In the genomic region with DNA sequence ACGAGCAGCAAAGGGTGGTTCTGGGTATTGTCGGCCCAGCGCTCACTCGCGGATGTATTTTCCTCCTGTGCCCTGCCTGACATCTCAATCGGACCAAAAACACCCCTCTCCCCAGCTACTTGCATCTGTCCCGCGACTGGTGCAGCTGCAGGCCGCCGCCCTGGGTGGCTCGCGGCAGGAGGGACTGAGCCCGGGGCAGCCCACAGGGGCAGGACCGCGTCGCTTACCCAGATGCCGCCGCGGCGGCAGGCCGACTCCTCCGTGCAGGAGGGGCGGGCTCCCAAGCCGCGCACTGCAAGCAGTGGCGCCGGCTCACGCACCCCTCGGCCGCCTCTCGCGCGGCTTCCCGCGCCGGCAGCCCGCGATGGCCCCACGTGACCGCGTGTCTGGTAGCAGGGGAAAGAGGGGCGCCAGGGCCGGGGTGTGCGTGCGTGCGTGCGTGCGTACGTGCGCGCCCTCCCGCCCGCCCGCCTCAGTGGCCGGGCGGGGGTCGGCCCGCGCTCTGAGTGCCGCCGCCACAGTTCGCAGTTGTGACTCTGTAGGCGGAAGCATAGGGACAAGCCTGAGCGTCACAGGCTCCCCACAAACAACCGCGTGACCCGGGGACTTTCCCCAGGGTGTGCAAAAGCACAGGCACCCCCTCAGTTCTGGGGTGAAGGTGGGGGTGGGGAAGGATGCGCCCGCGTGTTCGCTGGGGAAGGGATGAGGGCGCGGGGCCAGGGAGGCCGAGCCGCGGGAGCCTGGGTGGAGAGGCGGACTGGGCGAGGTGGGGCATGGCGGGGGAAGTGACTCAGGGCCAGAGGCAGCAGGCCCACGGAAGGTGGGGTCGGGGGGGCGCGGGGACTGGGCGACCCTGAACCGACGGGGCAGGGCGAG, we compare ENCODE assay signal across 1 cellular context.
TF ChIP-seq lines count a peak whose summit lies in the region.

A gene with protein sequence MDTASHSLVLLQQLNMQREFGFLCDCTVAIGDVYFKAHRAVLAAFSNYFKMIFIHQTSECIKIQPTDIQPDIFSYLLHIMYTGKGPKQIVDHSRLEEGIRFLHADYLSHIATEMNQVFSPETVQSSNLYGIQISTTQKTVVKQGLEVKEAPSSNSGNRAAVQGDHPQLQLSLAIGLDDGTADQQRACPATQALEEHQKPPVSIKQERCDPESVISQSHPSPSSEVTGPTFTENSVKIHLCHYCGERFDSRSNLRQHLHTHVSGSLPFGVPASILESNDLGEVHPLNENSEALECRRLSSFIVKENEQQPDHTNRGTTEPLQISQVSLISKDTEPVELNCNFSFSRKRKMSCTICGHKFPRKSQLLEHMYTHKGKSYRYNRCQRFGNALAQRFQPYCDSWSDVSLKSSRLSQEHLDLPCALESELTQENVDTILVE (minus strand): TSS at position 405 of the 876 bp plus-strand sequence. CDS start 13,305 bp downstream, outside the sequence.

TF ChIP-seq in K562, 482 proteins besides CTCF, POLR2A, EP300 and RAD21 (continued from another document and continues in another):
- TF ChIP-seq MGA (IDR thresholded peaks at IDR 0.05) (peak; percentile 53; the same call in 1 of the 2 replicates), HDAC2 (IDR thresholded peaks at IDR 0.05) (no peak), PKNOX1 (IDR thresholded peaks at IDR 0.05) (no peak), CBX1 (IDR thresholded peaks at IDR 0.05; ENCODE audit: low read depth) (0 out of 2 replicates have a peak, but pooled peaks have one; percentile 16), TCF7L2 (IDR thresholded peaks at IDR 0.05; ENCODE audit: low read depth, low read length) (no peak), NFIC (IDR thresholded peaks at IDR 0.05) (no peak), ZNF695 (CRISPR knock-in tag; IDR thresholded peaks at IDR 0.05) (no peak), SUPT5H (IDR thresholded peaks at IDR 0.05) (peak; percentile 64), TAF1 (IDR thresholded peaks at IDR 0.05; ENCODE audit: control insufficient read depth, extremely low read depth, insufficient read depth, low read length, severe bottlenecking) (peak; percentile 56), ZNF57 (CRISPR knock-in tag; IDR thresholded peaks at IDR 0.05) (no peak), SRSF7 (optimal IDR thresholded peaks at IDR 0.05; ENCODE audit: low read depth, low read length) (no peak), MBD2 (IDR thresholded peaks at IDR 0.05; ENCODE audit: borderline replicate concordance, low read depth) (no peak; the same call in 1 of the 2 replicates), SP2 (IDR thresholded peaks at IDR 0.05; ENCODE audit: extremely low read depth, low read depth, low read length, poor library complexity, severe bottlenecking) (no peak), KDM2B (CRISPR knock-in tag; IDR thresholded peaks at IDR 0.05) (no peak), CHCHD3 (CRISPR knock-in tag; IDR thresholded peaks at IDR 0.05) (no peak), MECOM (CRISPR knock-in tag; IDR thresholded peaks at IDR 0.05) (no peak), GTF2A2 (tag; IDR thresholded peaks at IDR 0.05) (no peak)
- TF ChIP-seq, protein P1, sequence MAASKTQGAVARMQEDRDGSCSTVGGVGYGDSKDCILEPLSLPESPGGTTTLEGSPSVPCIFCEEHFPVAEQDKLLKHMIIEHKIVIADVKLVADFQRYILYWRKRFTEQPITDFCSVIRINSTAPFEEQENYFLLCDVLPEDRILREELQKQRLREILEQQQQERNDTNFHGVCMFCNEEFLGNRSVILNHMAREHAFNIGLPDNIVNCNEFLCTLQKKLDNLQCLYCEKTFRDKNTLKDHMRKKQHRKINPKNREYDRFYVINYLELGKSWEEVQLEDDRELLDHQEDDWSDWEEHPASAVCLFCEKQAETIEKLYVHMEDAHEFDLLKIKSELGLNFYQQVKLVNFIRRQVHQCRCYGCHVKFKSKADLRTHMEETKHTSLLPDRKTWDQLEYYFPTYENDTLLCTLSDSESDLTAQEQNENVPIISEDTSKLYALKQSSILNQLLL (CRISPR knock-in tag; IDR thresholded peaks at IDR 0.05; ENCODE audit: borderline replicate concordance) = no peak
- TF ChIP-seq, protein P2, sequence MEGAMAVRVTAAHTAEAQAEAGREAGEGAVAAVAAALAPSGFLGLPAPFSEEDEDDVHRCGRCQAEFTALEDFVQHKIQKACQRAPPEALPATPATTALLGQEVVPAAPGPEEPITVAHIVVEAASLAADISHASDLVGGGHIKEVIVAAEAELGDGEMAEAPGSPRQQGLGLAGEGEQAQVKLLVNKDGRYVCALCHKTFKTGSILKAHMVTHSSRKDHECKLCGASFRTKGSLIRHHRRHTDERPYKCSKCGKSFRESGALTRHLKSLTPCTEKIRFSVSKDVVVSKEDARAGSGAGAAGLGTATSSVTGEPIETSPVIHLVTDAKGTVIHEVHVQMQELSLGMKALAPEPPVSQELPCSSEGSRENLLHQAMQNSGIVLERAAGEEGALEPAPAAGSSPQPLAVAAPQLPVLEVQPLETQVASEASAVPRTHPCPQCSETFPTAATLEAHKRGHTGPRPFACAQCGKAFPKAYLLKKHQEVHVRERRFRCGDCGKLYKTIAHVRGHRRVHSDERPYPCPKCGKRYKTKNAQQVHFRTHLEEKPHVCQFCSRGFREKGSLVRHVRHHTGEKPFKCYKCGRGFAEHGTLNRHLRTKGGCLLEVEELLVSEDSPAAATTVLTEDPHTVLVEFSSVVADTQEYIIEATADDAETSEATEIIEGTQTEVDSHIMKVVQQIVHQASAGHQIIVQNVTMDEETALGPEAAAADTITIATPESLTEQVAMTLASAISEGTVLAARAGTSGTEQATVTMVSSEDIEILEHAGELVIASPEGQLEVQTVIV (CRISPR knock-in tag; IDR thresholded peaks at IDR 0.05; ENCODE audit: borderline replicate concordance) = no peak
- TF ChIP-seq, protein P3, sequence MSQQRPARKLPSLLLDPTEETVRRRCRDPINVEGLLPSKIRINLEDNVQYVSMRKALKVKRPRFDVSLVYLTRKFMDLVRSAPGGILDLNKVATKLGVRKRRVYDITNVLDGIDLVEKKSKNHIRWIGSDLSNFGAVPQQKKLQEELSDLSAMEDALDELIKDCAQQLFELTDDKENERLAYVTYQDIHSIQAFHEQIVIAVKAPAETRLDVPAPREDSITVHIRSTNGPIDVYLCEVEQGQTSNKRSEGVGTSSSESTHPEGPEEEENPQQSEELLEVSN (IDR thresholded peaks at IDR 0.05; ENCODE audit: borderline replicate concordance in 1 of 2, extremely low read depth in 1 of 2, insufficient read depth in 1 of 2, insufficient read length in 1 of 2, low read depth in 1 of 2, low read length in 1 of 2, poor library complexity in 1 of 2, severe bottlenecking in 1 of 2) = peak; percentile 82 to 95
- TF ChIP-seq, protein P4, sequence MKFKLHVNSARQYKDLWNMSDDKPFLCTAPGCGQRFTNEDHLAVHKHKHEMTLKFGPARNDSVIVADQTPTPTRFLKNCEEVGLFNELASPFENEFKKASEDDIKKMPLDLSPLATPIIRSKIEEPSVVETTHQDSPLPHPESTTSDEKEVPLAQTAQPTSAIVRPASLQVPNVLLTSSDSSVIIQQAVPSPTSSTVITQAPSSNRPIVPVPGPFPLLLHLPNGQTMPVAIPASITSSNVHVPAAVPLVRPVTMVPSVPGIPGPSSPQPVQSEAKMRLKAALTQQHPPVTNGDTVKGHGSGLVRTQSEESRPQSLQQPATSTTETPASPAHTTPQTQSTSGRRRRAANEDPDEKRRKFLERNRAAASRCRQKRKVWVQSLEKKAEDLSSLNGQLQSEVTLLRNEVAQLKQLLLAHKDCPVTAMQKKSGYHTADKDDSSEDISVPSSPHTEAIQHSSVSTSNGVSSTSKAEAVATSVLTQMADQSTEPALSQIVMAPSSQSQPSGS (CRISPR knock-in tag; IDR thresholded peaks at IDR 0.05) = no peak
- TF ChIP-seq, protein P5, sequence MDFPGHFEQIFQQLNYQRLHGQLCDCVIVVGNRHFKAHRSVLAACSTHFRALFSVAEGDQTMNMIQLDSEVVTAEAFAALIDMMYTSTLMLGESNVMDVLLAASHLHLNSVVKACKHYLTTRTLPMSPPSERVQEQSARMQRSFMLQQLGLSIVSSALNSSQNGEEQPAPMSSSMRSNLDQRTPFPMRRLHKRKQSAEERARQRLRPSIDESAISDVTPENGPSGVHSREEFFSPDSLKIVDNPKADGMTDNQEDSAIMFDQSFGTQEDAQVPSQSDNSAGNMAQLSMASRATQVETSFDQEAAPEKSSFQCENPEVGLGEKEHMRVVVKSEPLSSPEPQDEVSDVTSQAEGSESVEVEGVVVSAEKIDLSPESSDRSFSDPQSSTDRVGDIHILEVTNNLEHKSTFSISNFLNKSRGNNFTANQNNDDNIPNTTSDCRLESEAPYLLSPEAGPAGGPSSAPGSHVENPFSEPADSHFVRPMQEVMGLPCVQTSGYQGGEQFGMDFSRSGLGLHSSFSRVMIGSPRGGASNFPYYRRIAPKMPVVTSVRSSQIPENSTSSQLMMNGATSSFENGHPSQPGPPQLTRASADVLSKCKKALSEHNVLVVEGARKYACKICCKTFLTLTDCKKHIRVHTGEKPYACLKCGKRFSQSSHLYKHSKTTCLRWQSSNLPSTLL (IDR thresholded peaks at IDR 0.05) = no peak
- TF ChIP-seq, protein P6, sequence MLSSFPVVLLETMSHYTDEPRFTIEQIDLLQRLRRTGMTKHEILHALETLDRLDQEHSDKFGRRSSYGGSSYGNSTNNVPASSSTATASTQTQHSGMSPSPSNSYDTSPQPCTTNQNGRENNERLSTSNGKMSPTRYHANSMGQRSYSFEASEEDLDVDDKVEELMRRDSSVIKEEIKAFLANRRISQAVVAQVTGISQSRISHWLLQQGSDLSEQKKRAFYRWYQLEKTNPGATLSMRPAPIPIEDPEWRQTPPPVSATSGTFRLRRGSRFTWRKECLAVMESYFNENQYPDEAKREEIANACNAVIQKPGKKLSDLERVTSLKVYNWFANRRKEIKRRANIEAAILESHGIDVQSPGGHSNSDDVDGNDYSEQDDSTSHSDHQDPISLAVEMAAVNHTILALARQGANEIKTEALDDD (IDR thresholded peaks at IDR 0.05) = no peak
